ENCODE assay signal across 9 cellular contexts in genomic region chr20:44692932-44693476, GRCh38. TPM values are rescaled to one million over a fixed set of nuclear protein-coding genes. Genes with fewer than 3 reads are reported as not detected.
A peak's percentile ranks its signal among the peaks of the same experiment; 100 is the strongest.
DNase-seq lines count a peak whose midpoint lies in the region; TF ChIP-seq lines count a peak whose summit lies in the region.
"Had no signal": no experiment of that assay in that cellular context is flagged by ENCODE, and none has a peak within 500 bp of the region (broad histone marks: within the 10 kb centered on the region; RNA-seq: fewer than 3 reads in every experiment).

No MANE protein-coding gene starts in this region.

- H3K36me3 ChIP-seq in HUES64 (ENCODE audit: insufficient read depth, low read length) (no peaks in the 10 kb centered on the region), tibial nerve (no peaks in the 10 kb centered on the region)

- H3K27ac ChIP-seq in HUES64 (ENCODE audit: low read depth, low read length) (peak overlapping the region; percentile 61), tibial nerve (peak overlapping the region; percentile 11 to 84 (median 67))

- H3K9ac ChIP-seq in HUES64 (ENCODE audit: low read depth, low read length) = no peak overlapping the region; the same call in 1 of the 2 replicates

- DNase-seq in cerebellar cortex (ENCODE audit: low spot score) (peak; percentile 41), kidney glomerular epithelial cell (lab: John Stamatoyannopoulos, UW) (peak; percentile 96), tibial nerve (ENCODE audit: low spot score in 2 of 2) (peak; percentile 71 to 88), NCI-H2029 (lab: John Stamatoyannopoulos, UW) (no peak), NCI-H1694 treated with DMSO at 0.1 percent for 48 hours (lab: John Stamatoyannopoulos, UW) (no peak), HUDEP-2 (lab: John Stamatoyannopoulos, UW; ENCODE audit: unreplicated experiment in 76 of 76) (no peak), DMS 273 (lab: John Stamatoyannopoulos, UW; ENCODE audit: unreplicated experiment) (no peak)

- no peaks in the 10 kb centered on the region for H3K9me3 ChIP-seq in HUES64 (ENCODE audit: insufficient read depth, low read depth, low read length)
- no peaks in the 10 kb centered on the region for H3K9me3 ChIP-seq in tibial nerve

- TF ChIP-seq POLR2A in tibial nerve (IDR thresholded peaks at IDR 0.05) = no peak

- TF ChIP-seq EP300 in tibial nerve (IDR thresholded peaks at IDR 0.05) = peak; percentile 62 to 97

- H3K4me1 ChIP-seq in HUES64 (ENCODE audit: insufficient read depth, low read length) (peaks cover 16% of the 10 kb centered on the region; the same call in 1 of the 2 replicates), tibial nerve (peaks cover 0 to 71% (median 22%) of the 10 kb centered on the region in 4 donors)

- TF ChIP-seq CTCF in tibial nerve (IDR thresholded peaks at IDR 0.05) = peak in 1 of 5 experiments; percentile 14

- H3K27me3 ChIP-seq in HUES64 (ENCODE audit: insufficient read depth, low read length) = no peaks in the 10 kb centered on the region
- no peaks in the 10 kb centered on the region for H3K27me3 ChIP-seq in tibial nerve

- WGBS in HUES64 = 55% methylated on average over 7 of the region's 7 CpGs
- WGBS in tibial nerve, 2 donors = 4 to 34% methylated on average over 6 to 7 of the region's 7 CpGs

- H3K4me3 ChIP-seq in HUES64 (ENCODE audit: low read length) (no peak overlapping the region), tibial nerve (no peak overlapping the region)

RNA-seq across cellular contexts. Expression of gene CCN5, which starts 22.2 kb away (rescaled TPM):
- polyA plus RNA-seq in HUES64 (2013, experiment 1 of 2) = not detected
- polyA plus RNA-seq in HUES64 (2013, experiment 2 of 2) = not detected
- total RNA-seq in tibial nerve = 1,000 to 10,000 TPM in 1 of 4 donors, 100 to 1,000 TPM in 2, 10 to 100 TPM in 1; 84.0 to 1,826 (median 378) TPM
- total RNA-seq: urinary bladder had no signal

RNA-seq across cellular contexts. Expression of gene ADA, which starts 41.5 kb away (rescaled TPM):
- 15.4 TPM for polyA plus RNA-seq in HUES64 (2013, experiment 1 of 2)
- 19.7 TPM for polyA plus RNA-seq in HUES64 (2013, experiment 2 of 2)
- 10 to 100 TPM; 11.1 to 14.9 (median 12.4) TPM for total RNA-seq in tibial nerve

RNA-seq across cellular contexts. Expression of gene KCNK15, which starts 52.7 kb away (rescaled TPM):
- polyA plus RNA-seq in HUES64 (2013, experiment 1 of 2) = not detected
- polyA plus RNA-seq in HUES64 (2013, experiment 2 of 2) = 0.19 TPM
- total RNA-seq in tibial nerve = 1 to 10 TPM in 3 of 4 donors, under 1 TPM in 1; 0.87 to 6.0 (median 1.5) TPM

Comparison
In these comparisons a context has a peak if more than half of its experiments do, and no peak if none do; other contexts are left out.
1. DNase-seq: peak in cerebellar cortex (single experiment), kidney glomerular epithelial cell (single experiment) and tibial nerve (2 of 2); none in NCI-H2029 (single experiment), NCI-H1694 treated with DMSO at 0.1 percent for 48 hours (single experiment), HUDEP-2 (0 of 76) and DMS 273 (single experiment).